24 cellular contexts compared by ENCODE assay signal in genomic region chr1:89897347-89898133, GRCh38.
"Had no signal": no experiment of that assay in that cellular context is flagged by ENCODE, and none has a peak within 500 bp of the region (broad histone marks: within the 10 kb centered on the region; RNA-seq: fewer than 3 reads in every experiment).

No MANE protein-coding gene starts in this region.

- H3K4me3 Mint-ChIP-seq: activated naive CD8-positive, alpha-beta T cell treated with anti-CD3 and anti-CD28 coated beads, Interleukin-2, amount 10 ng/mL, durations not matched to agents 7 days and 5 days; memory B cell; natural killer cell; T-helper 2 cell treated with Interferon-gamma antibody and Interleukin-4, amounts not matched to agents 5 μg/mL and 100 μg/mL, for 36 hours; type B pancreatic cell had no signal

- DNase-seq: activated CD4-positive, alpha-beta T cell treated with anti-CD3 and anti-CD28 coated beads for 48 hours; activated CD4-positive, alpha-beta T cell treated with anti-CD3 and anti-CD28 coated beads, Interleukin-2, amount 50 U/mL, for 48 hours; activated CD8-positive, alpha-beta memory T cell treated with anti-CD3 and anti-CD28 coated beads for 24 hours; activated effector memory CD4-positive, alpha-beta T cell treated with Interleukin-2 at 50 U/mL for 16 hours; activated naive CD4-positive, alpha-beta T cell treated with Interleukin-2 at 50 U/mL for 16 hours; activated naive CD8-positive, alpha-beta T cell treated with anti-CD3 and anti-CD28 coated beads, Interleukin-2, amount 10 ng/mL, durations not matched to agents 7 days and 5 days; amniotic stem cell; brain microvascular endothelial cell; dorsolateral prefrontal cortex; effector memory CD4-positive, alpha-beta T cell; left colon; natural killer cell; right cardiac atrium; stimulated activated CD4-positive, alpha-beta T cell treated with anti-CD3 and anti-CD28 coated beads, Interleukin-2, amount 100 ng/mL, for 48 hours; stimulated activated naive CD8-positive, alpha-beta T cell treated with anti-CD3 and anti-CD28 coated beads, Interleukin-15, Interleukin-2, amounts not matched to agents 100 U/mL and 50 U/mL, for 24 hours; T-helper 1 cell; testis; uterus had no signal

- H3K4me3 ChIP-seq: coronary artery, dorsolateral prefrontal cortex, gastroesophageal sphincter, hepatocyte, testis, uterus had no signal

- H3K27ac ChIP-seq: brain microvascular endothelial cell, coronary artery, gastroesophageal sphincter, hepatocyte, testis, uterus had no signal

- ATAC-seq: gastroesophageal sphincter; left colon; natural killer cell; stimulated activated naive CD8-positive, alpha-beta T cell treated with anti-CD3 and anti-CD28 coated beads, Interleukin-15, Interleukin-2, amounts not matched to agents 100 U/mL and 50 U/mL, for 24 hours had no signal

- H3K9me3 Mint-ChIP-seq: activated naive CD8-positive, alpha-beta T cell treated with anti-CD3 and anti-CD28 coated beads, Interleukin-2, amount 10 ng/mL, durations not matched to agents 7 days and 5 days; memory B cell; natural killer cell; T-helper 2 cell treated with Interferon-gamma antibody and Interleukin-4, amounts not matched to agents 5 μg/mL and 100 μg/mL, for 36 hours; type B pancreatic cell had no signal

- H3K4me1 ChIP-seq: gastroesophageal sphincter, uterus had no signal

- H3K27ac Mint-ChIP-seq: activated naive CD8-positive, alpha-beta T cell treated with anti-CD3 and anti-CD28 coated beads, Interleukin-2, amount 10 ng/mL, durations not matched to agents 7 days and 5 days; memory B cell; natural killer cell; T-helper 2 cell treated with Interferon-gamma antibody and Interleukin-4, amounts not matched to agents 5 μg/mL and 100 μg/mL, for 36 hours had no signal

- H3K27me3 Mint-ChIP-seq: activated naive CD8-positive, alpha-beta T cell treated with anti-CD3 and anti-CD28 coated beads, Interleukin-2, amount 10 ng/mL, durations not matched to agents 7 days and 5 days; memory B cell; type B pancreatic cell had no signal

- H3K27me3 ChIP-seq: brain microvascular endothelial cell, dorsolateral prefrontal cortex, gastroesophageal sphincter, hepatocyte, testis, uterus had no signal

- H2AFZ ChIP-seq: hepatocyte had no signal

- H3K9me3 ChIP-seq: gastroesophageal sphincter, testis, uterus had no signal

- H3K36me3 Mint-ChIP-seq: natural killer cell had no signal

- H3K36me3 ChIP-seq: brain microvascular endothelial cell, gastroesophageal sphincter, uterus had no signal
